12 cellular contexts compared by ENCODE assay signal in the genomic region with DNA sequence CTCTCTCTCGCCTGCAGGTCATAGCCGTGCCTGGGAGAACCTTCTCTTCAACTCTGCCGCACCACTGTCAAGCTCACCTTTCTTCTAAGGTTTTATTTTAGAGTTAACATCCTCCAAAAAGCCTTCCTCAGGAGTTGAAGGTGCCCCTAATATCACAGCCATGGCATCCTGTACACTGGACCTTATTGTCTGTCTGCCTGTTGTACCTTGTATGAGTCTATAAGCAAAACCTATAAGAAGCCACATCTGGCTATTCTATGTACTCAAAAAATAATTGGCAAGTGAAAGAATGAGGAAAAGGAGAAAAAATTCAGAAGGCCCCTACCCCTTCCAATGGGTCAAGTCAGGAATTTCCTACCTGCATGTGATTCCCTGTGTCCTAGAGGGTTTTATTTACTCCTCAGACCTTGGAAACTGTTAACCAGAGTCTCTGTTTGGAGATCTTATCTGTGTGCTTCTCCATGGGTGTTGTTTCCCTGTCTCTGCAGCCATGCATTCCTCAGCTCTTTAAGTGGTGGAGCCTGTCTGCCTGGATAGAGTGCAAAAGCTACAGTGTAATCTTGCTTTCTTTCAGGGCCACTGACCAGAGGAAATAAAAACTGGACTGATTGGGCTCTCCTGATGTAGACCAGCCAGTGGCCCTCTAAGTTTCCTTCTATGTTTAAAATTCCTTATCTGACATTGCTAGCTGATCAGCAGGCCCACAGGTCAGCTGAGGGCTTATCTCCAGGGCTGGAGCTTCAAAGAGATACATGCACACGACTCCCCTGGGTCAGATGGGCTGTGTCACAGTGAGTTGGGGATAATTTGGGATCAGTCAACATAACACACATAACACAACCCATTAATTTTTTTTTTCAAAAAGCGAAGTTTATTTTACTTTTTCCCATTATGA. TPM values are rescaled to one million over a fixed set of nuclear protein-coding genes. Genes with fewer than 3 reads are reported as not detected.
DNase-seq lines count a peak whose midpoint lies in the region; ATAC-seq and TF ChIP-seq lines count a peak whose summit lies in the region.
"Had no signal": no experiment of that assay in that cellular context is flagged by ENCODE, and none has a peak within 500 bp of the region (broad histone marks: within the 10 kb centered on the region; RNA-seq: fewer than 3 reads in every experiment).

No MANE protein-coding gene starts in this region.

- no peak for TF ChIP-seq EP300 in SK-N-SH (IDR thresholded peaks at IDR 0.05; ENCODE audit: borderline replicate concordance in 1 of 2, low read depth in 1 of 2, low read length in 1 of 2)

- no peaks in the 10 kb centered on the region for H4K20me1 ChIP-seq in SK-N-SH (ENCODE audit: insufficient read depth)

- no peak overlapping the region for H3K9ac ChIP-seq in SK-N-SH

- no peaks in the 10 kb centered on the region for H3K79me2 ChIP-seq in SK-N-SH (ENCODE audit: insufficient read depth)

- no peak overlapping the region for H3K4me2 ChIP-seq in SK-N-SH

- CTCF ChIA-PET in HEK293 (lab: Yijun Ruan, JAX) = interaction anchor here (1.4 kb wide), 1 partner anchor 291 kb away, joined by 6 read pairs; no protein-coding TSS in a partner anchor
- CTCF ChIA-PET in SK-N-SH (lab: Yijun Ruan, JAX) = interaction anchor here (0.8 to 2.1 kb wide), 4 partner anchors 16 to 352 kb away, joined by 3 to 9 read pairs (median 4); no protein-coding TSS in a partner anchor

- H2AFZ ChIP-seq in SK-N-SH (ENCODE audit: low read depth) = peak overlapping the region; percentile 35

- TF ChIP-seq POLR2A in vagina (IDR thresholded peaks at IDR 0.05) = no peak

- H3K4me1 ChIP-seq in HEK293 (ENCODE audit: control insufficient read depth, insufficient read depth, low read length) (no peaks in the 10 kb centered on the region), SK-N-SH (ENCODE audit: control insufficient read depth in 1 of 2, insufficient read depth in 2 of 2, low read depth in 1 of 2, low read length in 1 of 2) (peaks cover 5 to 8% of the 10 kb centered on the region in 2 experiments; a peak in 2 of 4 replicates), left ventricle myocardium inferior (peaks cover 15% of the 10 kb centered on the region), vagina (no peaks in the 10 kb centered on the region)

- no peak for TF ChIP-seq CTCF in HEK293 (tag by site-specific recombination; IDR thresholded peaks at IDR 0.05)
- no peak for TF ChIP-seq CTCF in SK-N-SH (IDR thresholded peaks at IDR 0.05)
- no peak for TF ChIP-seq CTCF in left ventricle myocardium inferior (IDR thresholded peaks at IDR 0.05; ENCODE audit: borderline replicate concordance)
- TF ChIP-seq CTCF in vagina (IDR thresholded peaks at IDR 0.05) = no peak
- TF ChIP-seq CTCF in foreskin fibroblast (IDR thresholded peaks at IDR 0.05; ENCODE audit: low read depth, low read length) = no peak

- H3K9me2 ChIP-seq in SK-N-SH = no peaks in the 10 kb centered on the region

- intact Hi-C loops in left ventricle myocardium inferior (cut with micrococcal nuclease) = no loop called here
- intact Hi-C loops in vagina (cut with DNase I) = no loop called here

- no peaks in the 10 kb centered on the region for H3K27me3 ChIP-seq in SK-N-SH (ENCODE audit: insufficient read depth)
- H3K27me3 ChIP-seq in left ventricle myocardium inferior (ENCODE audit: low read depth) = no peaks in the 10 kb centered on the region
- no peaks in the 10 kb centered on the region for H3K27me3 ChIP-seq in vagina

- H3K27ac ChIP-seq in HEK293 (ENCODE audit: extremely low read depth, low read depth, low read length) (no peak overlapping the region), SK-N-SH (ENCODE audit: low read depth in 2 of 2, low read length in 1 of 2) (no peak overlapping the region), left ventricle myocardium inferior (replicated peaks) (peak overlapping the region; percentile 60), vagina (no peak overlapping the region)

- no peak for TF ChIP-seq RAD21 in SK-N-SH (IDR thresholded peaks at IDR 0.05; ENCODE audit: low read length)

- H3K9me3 ChIP-seq in HEK293 (ENCODE audit: control insufficient read depth, insufficient read depth, low read depth, low read length) (no peaks in the 10 kb centered on the region), SK-N-SH (no peaks in the 10 kb centered on the region), left ventricle myocardium inferior (replicated peaks) (no peaks in the 10 kb centered on the region), vagina (no peaks in the 10 kb centered on the region)

- H3K4me3 ChIP-seq in HEK293 (ENCODE audit: low read depth, low read length) (no peak overlapping the region), SK-N-SH (ENCODE audit: low read depth in 2 of 2, low read length in 1 of 2) (no peak overlapping the region), left ventricle myocardium inferior (no peak overlapping the region), vagina (no peak overlapping the region), foreskin fibroblast (ENCODE audit: low read depth in 1 of 2, low read length in 2 of 2) (no peak overlapping the region)

- DNase-seq in SK-N-SH = peak; percentile 36
- DNase-seq in left ventricle myocardium inferior = no peak
- DNase-seq in renal cortical epithelial cell (ENCODE audit: low read depth) = peak; percentile 50
- no peak for DNase-seq in foreskin melanocyte
- no peak for DNase-seq in vagina (ENCODE audit: extremely low spot score in 2 of 2)
- DNase-seq in foreskin fibroblast = no peak
- DNase-seq: activated T-cell treated with anti-CD3 and anti-CD28 coated beads for 4 hours, DMS79 treated with DMSO at 0.1 percent for 48 hours, nucleus accumbens, T-helper 1 cell had no signal

- POLR2A ChIA-PET in HEK293 (lab: Yijun Ruan, JAX) = interaction anchor here (1.4 kb wide), 1 partner anchor 45 kb away, joined by 10 read pairs; the partner anchor contains the start of gene FZD4
- POLR2A ChIA-PET in SK-N-SH (lab: Yijun Ruan, JAX) = interaction anchor here (0.5 kb wide), 1 partner anchor 26 kb away, joined by 3 read pairs; no protein-coding TSS in a partner anchor

- no peaks in the 10 kb centered on the region for H3F3A ChIP-seq in SK-N-SH (replicated peaks; ENCODE audit: insufficient read depth)

- 61% methylated on average over 5 of the region's 5 CpGs for WGBS in SK-N-SH (ENCODE audit: low lambda C conversion rate)

- H3K36me3 ChIP-seq in HEK293 (ENCODE audit: control insufficient read depth in 2 of 2, insufficient read depth in 1 of 2, low read length in 2 of 2) = no peaks in the 10 kb centered on the region
- H3K36me3 ChIP-seq in SK-N-SH (replicated peaks in 1 of 2; ENCODE audit: control insufficient read depth in 1 of 2, insufficient read depth in 2 of 2, low read length in 1 of 2) = no peaks in the 10 kb centered on the region
- H3K36me3 ChIP-seq in left ventricle myocardium inferior = no peaks in the 10 kb centered on the region
- no peaks in the 10 kb centered on the region for H3K36me3 ChIP-seq in vagina

- ATAC-seq in GM18520 (IDR thresholded peaks at IDR 0.05; ENCODE audit: unreplicated experiment) = no peak

TF ChIP-seq in HEK293, 187 proteins besides CTCF, POLR2A, EP300 and RAD21:
- TF ChIP-seq TCF7L2 (IDR thresholded peaks at IDR 0.05; ENCODE audit: borderline replicate concordance, low read depth, low read length) = peak; percentile 69; the same call in 1 of the 2 replicates
- no peak for TF ChIP-seq YY2 (tag by site-specific recombination; IDR thresholded peaks at IDR 0.05)
- TF ChIP-seq TRIM28 (IDR thresholded peaks at IDR 0.05; ENCODE audit: borderline replicate concordance, low read length) = peak; percentile 86
- TF ChIP-seq ZNF701 (tag by site-specific recombination; IDR thresholded peaks at IDR 0.05) = no peak
- TF ChIP-seq ZIC2 (tag by site-specific recombination; IDR thresholded peaks at IDR 0.05) = peak; percentile 24; the same call in 1 of the 2 replicates

TF ChIP-seq in SK-N-SH, 30 proteins besides CTCF, POLR2A, EP300 and RAD21:
- TF ChIP-seq, protein P1, sequence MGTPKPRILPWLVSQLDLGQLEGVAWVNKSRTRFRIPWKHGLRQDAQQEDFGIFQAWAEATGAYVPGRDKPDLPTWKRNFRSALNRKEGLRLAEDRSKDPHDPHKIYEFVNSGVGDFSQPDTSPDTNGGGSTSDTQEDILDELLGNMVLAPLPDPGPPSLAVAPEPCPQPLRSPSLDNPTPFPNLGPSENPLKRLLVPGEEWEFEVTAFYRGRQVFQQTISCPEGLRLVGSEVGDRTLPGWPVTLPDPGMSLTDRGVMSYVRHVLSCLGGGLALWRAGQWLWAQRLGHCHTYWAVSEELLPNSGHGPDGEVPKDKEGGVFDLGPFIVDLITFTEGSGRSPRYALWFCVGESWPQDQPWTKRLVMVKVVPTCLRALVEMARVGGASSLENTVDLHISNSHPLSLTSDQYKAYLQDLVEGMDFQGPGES (IDR thresholded peaks at IDR 0.05; ENCODE audit: low read depth, low read length) = no peak
- TF ChIP-seq GATA2 (CRISPR knock-in tag; IDR thresholded peaks at IDR 0.05) (peak; percentile 47; the same call in 1 of the 2 replicates), FOXM1 (IDR thresholded peaks at IDR 0.05; ENCODE audit: low read depth) (no peak), EZH2phosphoT487 (IDR thresholded peaks at IDR 0.05; ENCODE audit: borderline replicate concordance, low read depth) (no peak), RXRA (IDR thresholded peaks at IDR 0.05; ENCODE audit: borderline replicate concordance, low read depth) (no peak)
TF ChIP-seq in SK-N-SH: peak in this region for 1.

RNA-seq across cellular contexts. Expression of gene TMEM135, which starts 37.6 kb away (rescaled TPM):
- polyA plus RNA-seq in SK-N-SH (2012; rRNA removed) = 3.0 and 5.2 TPM in 2 replicates
- 4.5 and 4.9 TPM in 2 replicates for polyA plus RNA-seq in SK-N-SH (2012; cell fraction: cytosol; rRNA removed)
- polyA plus RNA-seq in SK-N-SH (2012; cell fraction: nucleus; rRNA removed) = 4.1 and 6.5 TPM in 2 replicates
- total RNA-seq in left ventricle myocardium inferior = 16.4 TPM
- 21.0 and 22.1 TPM in 2 replicates for total RNA-seq in renal cortical epithelial cell
- 17.2 TPM for total RNA-seq in vagina

RNA-seq across cellular contexts. Expression of gene FZD4, which starts 44.9 kb away (rescaled TPM):
- polyA plus RNA-seq in SK-N-SH (2012; rRNA removed) = 0.72 and 0.93 TPM in 2 replicates
- 0.81 and 0.82 TPM in 2 replicates for polyA plus RNA-seq in SK-N-SH (2012; cell fraction: cytosol; rRNA removed)
- 0.62 and 1.0 TPM in 2 replicates for polyA plus RNA-seq in SK-N-SH (2012; cell fraction: nucleus; rRNA removed)
- total RNA-seq in left ventricle myocardium inferior = 26.5 TPM
- total RNA-seq in renal cortical epithelial cell = 2.8 and 6.8 TPM in 2 replicates
- total RNA-seq in vagina = 47.1 TPM

Comparison
In these comparisons a context has a peak if more than half of its experiments do, and no peak if none do; other contexts are left out.
1. DNase-seq: peak in SK-N-SH (single experiment) and renal cortical epithelial cell (single experiment); none in left ventricle myocardium inferior (single experiment), foreskin melanocyte (single experiment), vagina (0 of 2) and foreskin fibroblast (0 of 2).